In the genomic region with DNA sequence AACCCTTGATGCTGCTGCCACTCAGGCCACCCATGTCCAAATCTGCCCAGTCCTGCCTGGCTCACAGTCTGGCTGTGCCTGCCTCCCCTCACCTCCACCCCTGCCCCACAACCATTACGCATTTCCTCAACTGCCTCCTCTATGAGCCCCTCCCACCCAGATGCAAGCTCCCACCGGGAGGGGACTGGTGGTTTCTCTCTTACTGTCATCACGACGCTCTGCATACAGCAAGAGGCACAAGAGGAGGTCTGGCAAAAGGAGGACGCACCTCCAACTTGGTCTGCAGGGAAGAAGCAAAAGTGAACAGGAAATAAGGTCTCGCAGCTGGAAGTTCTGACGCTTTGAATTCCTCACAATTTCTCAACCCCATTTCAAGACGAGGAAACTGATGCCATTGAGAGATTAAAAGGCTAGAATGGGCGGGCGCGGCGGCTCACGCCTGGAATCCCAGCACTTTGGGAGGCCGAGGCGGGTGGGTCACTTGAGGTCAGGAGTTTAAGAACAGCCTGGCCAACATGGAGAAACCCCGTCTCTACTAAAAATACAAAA, we compare ENCODE assay signal across 16 cellular contexts. TPM values are rescaled to one million over a fixed set of nuclear protein-coding genes. Genes with fewer than 3 reads are reported as not detected.
DNase-seq lines count a peak whose midpoint lies in the region; ATAC-seq and TF ChIP-seq lines count a peak whose summit lies in the region.
"Had no signal": no experiment of that assay in that cellular context is flagged by ENCODE, and none has a peak within 500 bp of the region (broad histone marks: within the 10 kb centered on the region; RNA-seq: fewer than 3 reads in every experiment).

No MANE protein-coding gene starts in this region.

- H3K27ac ChIP-seq in DND-41 (ENCODE audit: low read length) = no peak overlapping the region

- no peak for TF ChIP-seq CTCF in DND-41 (IDR thresholded peaks at IDR 0.05; ENCODE audit: borderline replicate concordance, extremely low read depth, low read length, poor library complexity, severe bottlenecking)
- no peak for TF ChIP-seq CTCF in Loucy (conservative IDR thresholded peaks at IDR 0.05; ENCODE audit: low read length)
- TF ChIP-seq CTCF in mesothelial cell of epicardium (IDR thresholded peaks at IDR 0.05; ENCODE audit: unreplicated experiment) = no peak

- H2AFZ ChIP-seq in DND-41 (ENCODE audit: low read depth, low read length) (no peak overlapping the region), Loucy (ENCODE audit: low read length) (no peak overlapping the region)

- H3K9me3 ChIP-seq in DND-41 (ENCODE audit: insufficient read depth, low read length, severe bottlenecking) (no peaks in the 10 kb centered on the region), Loucy (ENCODE audit: insufficient read depth, low read depth, low read length) (no peaks in the 10 kb centered on the region), MG63 (no peaks in the 10 kb centered on the region)

- no peaks in the 10 kb centered on the region for H3K9me2 ChIP-seq in Loucy (replicated peaks; ENCODE audit: low read depth, low read length)

- no peak overlapping the region for H3K27ac Mint-ChIP-seq in central memory CD8-positive, alpha-beta T cell (ENCODE audit: low read depth)
- H3K27ac Mint-ChIP-seq in mesothelial cell of epicardium = peak overlapping the region; percentile 54
- no peak overlapping the region for H3K27ac Mint-ChIP-seq in T-helper 2 cell treated with Interferon-gamma antibody and Interleukin-4, amounts not matched to agents 5 μg/mL and 100 μg/mL, for 36 hours

- H3K4me1 Mint-ChIP-seq in central memory CD8-positive, alpha-beta T cell = peaks cover 11% of the 10 kb centered on the region
- no peaks in the 10 kb centered on the region for H3K4me1 Mint-ChIP-seq in mesothelial cell of epicardium
- peaks cover 15% of the 10 kb centered on the region for H3K4me1 Mint-ChIP-seq in T-helper 2 cell treated with Interferon-gamma antibody and Interleukin-4, amounts not matched to agents 5 μg/mL and 100 μg/mL, for 36 hours (ENCODE audit: low read depth)

- no peaks in the 10 kb centered on the region for H3K9me3 Mint-ChIP-seq in central memory CD8-positive, alpha-beta T cell
- H3K9me3 Mint-ChIP-seq in mesothelial cell of epicardium = no peaks in the 10 kb centered on the region
- no peaks in the 10 kb centered on the region for H3K9me3 Mint-ChIP-seq in T-helper 2 cell treated with Interferon-gamma antibody and Interleukin-4, amounts not matched to agents 5 μg/mL and 100 μg/mL, for 36 hours
- H3K9me3 Mint-ChIP-seq: CD4-positive, alpha-beta memory T cell had no signal

- no peaks in the 10 kb centered on the region for H4K20me1 ChIP-seq in DND-41 (ENCODE audit: insufficient read depth, low read length)
- H4K20me1 ChIP-seq in Loucy (ENCODE audit: insufficient read depth, low read length, poor library complexity, severe bottlenecking) = no peaks in the 10 kb centered on the region

- no peak overlapping the region for H3K9ac ChIP-seq in DND-41 (ENCODE audit: low read depth, low read length)
- peak overlapping the region; percentile 56 for H3K9ac ChIP-seq in Loucy (ENCODE audit: low read depth, low read length, poor library complexity, severe bottlenecking)

- H3K36me3 ChIP-seq in DND-41 (ENCODE audit: insufficient read depth, low read length) (no peaks in the 10 kb centered on the region), Loucy (ENCODE audit: insufficient read depth, low read length) (no peaks in the 10 kb centered on the region), MG63 (no peaks in the 10 kb centered on the region)

- H3K4me1 ChIP-seq in DND-41 (ENCODE audit: insufficient read depth, low read length) = peaks cover 8% of the 10 kb centered on the region
- peaks cover 44% of the 10 kb centered on the region for H3K4me1 ChIP-seq in Loucy (ENCODE audit: insufficient read depth, low read length, poor library complexity, severe bottlenecking)

- no peak overlapping the region for H3K4me3 ChIP-seq in DND-41 (ENCODE audit: low read depth in 1 of 2, low read length in 2 of 2)
- no peak overlapping the region for H3K4me3 ChIP-seq in Loucy (ENCODE audit: low read length, poor library complexity, severe bottlenecking)
- no peak overlapping the region for H3K4me3 ChIP-seq in MG63

- DNase-seq in DND-41 (peak; percentile 21), mesothelial cell of epicardium (ENCODE audit: low spot score in 2 of 2, unreplicated experiment in 2 of 2) (no peak), cortex of kidney (lab: John Stamatoyannopoulos, UW) (no peak), MG63 (no peak)
- DNase-seq in central memory CD8-positive, alpha-beta T cell (ENCODE audit: low spot score in 2 of 2) = no peak
- no peak for DNase-seq in activated T-cell treated with anti-CD3 and anti-CD28 coated beads, Interleukin-2, amount 50 U/mL, for 1 hour
- DNase-seq in T-helper 2 cell treated with Interferon-gamma antibody and Interleukin-4, amounts not matched to agents 5 μg/mL and 100 μg/mL, for 36 hours (ENCODE audit: low spot score) = no peak
- DNase-seq: CD4-positive, alpha-beta memory T cell; DMS79 treated with DMSO at 0.1 percent for 48 hours; GOT3; NCI-H2107; NCI-H345; NCI-H526 treated with DMSO at 0.1 percent for 48 hours had no signal

- no peak for ATAC-seq in DND-41 (ENCODE audit: insufficient read depth, low read depth)
- no peak for ATAC-seq in central memory CD8-positive, alpha-beta T cell (replicated peaks; ENCODE audit: extremely low read depth, poor library complexity, severe bottlenecking)

- no peaks in the 10 kb centered on the region for H3K27me3 Mint-ChIP-seq in central memory CD8-positive, alpha-beta T cell
- H3K27me3 Mint-ChIP-seq in mesothelial cell of epicardium (ENCODE audit: low read depth) = peaks cover 3% of the 10 kb centered on the region
- H3K27me3 Mint-ChIP-seq in T-helper 2 cell treated with Interferon-gamma antibody and Interleukin-4, amounts not matched to agents 5 μg/mL and 100 μg/mL, for 36 hours (ENCODE audit: low read depth) = no peaks in the 10 kb centered on the region

- H3K27me3 ChIP-seq in DND-41 (ENCODE audit: insufficient read depth, low read length, poor library complexity) (no peaks in the 10 kb centered on the region), Loucy (ENCODE audit: insufficient read depth, low read length, poor library complexity, severe bottlenecking) (no peaks in the 10 kb centered on the region), MG63 (no peaks in the 10 kb centered on the region)

- peaks cover 4% of the 10 kb centered on the region for H3K36me3 Mint-ChIP-seq in central memory CD8-positive, alpha-beta T cell (ENCODE audit: insufficient read depth)
- no peaks in the 10 kb centered on the region for H3K36me3 Mint-ChIP-seq in mesothelial cell of epicardium
- H3K36me3 Mint-ChIP-seq in T-helper 2 cell treated with Interferon-gamma antibody and Interleukin-4, amounts not matched to agents 5 μg/mL and 100 μg/mL, for 36 hours (ENCODE audit: low read depth) = no peaks in the 10 kb centered on the region
- H3K36me3 Mint-ChIP-seq: CD4-positive, alpha-beta memory T cell had no signal

- no peak overlapping the region for H3K4me2 ChIP-seq in DND-41 (ENCODE audit: insufficient read depth, low read length)
- H3K4me2 ChIP-seq in Loucy (ENCODE audit: low read depth, low read length, poor library complexity, severe bottlenecking) = no peak overlapping the region

- H3K79me2 ChIP-seq in DND-41 (ENCODE audit: insufficient read depth, low read length) (no peaks in the 10 kb centered on the region), Loucy (ENCODE audit: insufficient read depth, low read length) (no peaks in the 10 kb centered on the region)

- peaks cover 15% of the 10 kb centered on the region for H3F3A ChIP-seq in Loucy (ENCODE audit: low read depth)

- peak overlapping the region; percentile 23 for H3K4me3 Mint-ChIP-seq in central memory CD8-positive, alpha-beta T cell
- no peak overlapping the region for H3K4me3 Mint-ChIP-seq in mesothelial cell of epicardium
- H3K4me3 Mint-ChIP-seq in T-helper 2 cell treated with Interferon-gamma antibody and Interleukin-4, amounts not matched to agents 5 μg/mL and 100 μg/mL, for 36 hours = no peak overlapping the region
- H3K4me3 Mint-ChIP-seq: CD4-positive, alpha-beta memory T cell had no signal

RNA-seq across cellular contexts. Expression of a gene that starts 42.3 kb away (rescaled TPM):
- total RNA-seq in mesothelial cell of epicardium = 0.73 to 1.4 TPM (median 0.96 TPM) in 3 replicates
- total RNA-seq in MG63 (2014; rRNA removed; shearing (Covaris generic); ENCODE audit: low replicate concordance) = not detected in 2 replicates
- total RNA-seq: A673; CD4-positive, alpha-beta memory T cell; RPMI7951 had no signal

RNA-seq across cellular contexts. Expression of a gene that starts 54.3 kb away (rescaled TPM):
- 45.8 to 49.1 TPM (median 47.6 TPM) in 3 replicates for total RNA-seq in mesothelial cell of epicardium
- total RNA-seq in MG63 (2014; rRNA removed; shearing (Covaris generic); ENCODE audit: low replicate concordance) = 6.3 and 22.2 TPM in 2 replicates
